ENCODE assay signal across 2 cellular contexts in the genomic region with DNA sequence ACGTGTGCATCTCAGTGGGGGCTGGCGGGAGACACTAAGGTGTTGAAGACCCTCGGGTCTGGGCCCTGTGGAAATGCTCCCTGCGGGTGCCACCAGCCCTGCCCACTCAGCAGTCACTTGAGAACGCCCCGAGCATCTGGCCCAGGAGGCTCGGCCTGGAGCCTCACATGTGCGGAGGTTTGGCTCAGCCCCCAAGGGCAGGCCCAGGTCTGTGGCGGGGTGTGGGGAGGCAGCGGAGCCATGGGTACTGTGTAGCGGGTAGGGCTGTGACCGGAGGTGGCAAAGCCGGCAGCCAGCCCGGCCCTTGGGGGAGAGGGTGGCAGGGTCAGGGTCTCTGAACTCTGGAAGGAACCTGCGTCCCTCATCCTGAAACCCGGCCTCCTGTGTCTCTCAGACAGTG.
TF ChIP-seq lines count a peak whose summit lies in the region.

No MANE protein-coding gene starts in this region.

TF ChIP-seq in HepG2, 621 proteins besides CTCF, POLR2A, EP300 and RAD21:
- TF ChIP-seq, protein P1, sequence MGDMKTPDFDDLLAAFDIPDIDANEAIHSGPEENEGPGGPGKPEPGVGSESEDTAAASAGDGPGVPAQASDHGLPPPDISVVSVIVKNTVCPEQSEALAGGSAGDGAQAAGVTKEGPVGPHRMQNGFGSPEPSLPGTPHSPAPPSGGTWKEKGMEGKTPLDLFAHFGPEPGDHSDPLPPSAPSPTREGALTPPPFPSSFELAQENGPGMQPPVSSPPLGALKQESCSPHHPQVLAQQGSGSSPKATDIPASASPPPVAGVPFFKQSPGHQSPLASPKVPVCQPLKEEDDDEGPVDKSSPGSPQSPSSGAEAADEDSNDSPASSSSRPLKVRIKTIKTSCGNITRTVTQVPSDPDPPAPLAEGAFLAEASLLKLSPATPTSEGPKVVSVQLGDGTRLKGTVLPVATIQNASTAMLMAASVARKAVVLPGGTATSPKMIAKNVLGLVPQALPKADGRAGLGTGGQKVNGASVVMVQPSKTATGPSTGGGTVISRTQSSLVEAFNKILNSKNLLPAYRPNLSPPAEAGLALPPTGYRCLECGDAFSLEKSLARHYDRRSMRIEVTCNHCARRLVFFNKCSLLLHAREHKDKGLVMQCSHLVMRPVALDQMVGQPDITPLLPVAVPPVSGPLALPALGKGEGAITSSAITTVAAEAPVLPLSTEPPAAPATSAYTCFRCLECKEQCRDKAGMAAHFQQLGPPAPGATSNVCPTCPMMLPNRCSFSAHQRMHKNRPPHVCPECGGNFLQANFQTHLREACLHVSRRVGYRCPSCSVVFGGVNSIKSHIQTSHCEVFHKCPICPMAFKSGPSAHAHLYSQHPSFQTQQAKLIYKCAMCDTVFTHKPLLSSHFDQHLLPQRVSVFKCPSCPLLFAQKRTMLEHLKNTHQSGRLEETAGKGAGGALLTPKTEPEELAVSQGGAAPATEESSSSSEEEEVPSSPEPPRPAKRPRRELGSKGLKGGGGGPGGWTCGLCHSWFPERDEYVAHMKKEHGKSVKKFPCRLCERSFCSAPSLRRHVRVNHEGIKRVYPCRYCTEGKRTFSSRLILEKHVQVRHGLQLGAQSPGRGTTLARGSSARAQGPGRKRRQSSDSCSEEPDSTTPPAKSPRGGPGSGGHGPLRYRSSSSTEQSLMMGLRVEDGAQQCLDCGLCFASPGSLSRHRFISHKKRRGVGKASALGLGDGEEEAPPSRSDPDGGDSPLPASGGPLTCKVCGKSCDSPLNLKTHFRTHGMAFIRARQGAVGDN (CRISPR knock-in tag; IDR thresholded peaks at IDR 0.05): peak; percentile 25; the same call in 1 of the 2 replicates
- TF ChIP-seq STAT5B (CRISPR knock-in tag; IDR thresholded peaks at IDR 0.05) (no peak), EHMT2 (IDR thresholded peaks at IDR 0.05; ENCODE audit: borderline replicate concordance, low read depth, low read length) (no peak), JUND (CRISPR knock-in tag; IDR thresholded peaks at IDR 0.05) (no peak), MIER2 (CRISPR knock-in tag; IDR thresholded peaks at IDR 0.05) (no peak), RXRA (CRISPR knock-in tag; IDR thresholded peaks at IDR 0.05) (no peak), AHR (CRISPR knock-in tag; IDR thresholded peaks at IDR 0.05) (no peak)
- TF ChIP-seq, protein P2, sequence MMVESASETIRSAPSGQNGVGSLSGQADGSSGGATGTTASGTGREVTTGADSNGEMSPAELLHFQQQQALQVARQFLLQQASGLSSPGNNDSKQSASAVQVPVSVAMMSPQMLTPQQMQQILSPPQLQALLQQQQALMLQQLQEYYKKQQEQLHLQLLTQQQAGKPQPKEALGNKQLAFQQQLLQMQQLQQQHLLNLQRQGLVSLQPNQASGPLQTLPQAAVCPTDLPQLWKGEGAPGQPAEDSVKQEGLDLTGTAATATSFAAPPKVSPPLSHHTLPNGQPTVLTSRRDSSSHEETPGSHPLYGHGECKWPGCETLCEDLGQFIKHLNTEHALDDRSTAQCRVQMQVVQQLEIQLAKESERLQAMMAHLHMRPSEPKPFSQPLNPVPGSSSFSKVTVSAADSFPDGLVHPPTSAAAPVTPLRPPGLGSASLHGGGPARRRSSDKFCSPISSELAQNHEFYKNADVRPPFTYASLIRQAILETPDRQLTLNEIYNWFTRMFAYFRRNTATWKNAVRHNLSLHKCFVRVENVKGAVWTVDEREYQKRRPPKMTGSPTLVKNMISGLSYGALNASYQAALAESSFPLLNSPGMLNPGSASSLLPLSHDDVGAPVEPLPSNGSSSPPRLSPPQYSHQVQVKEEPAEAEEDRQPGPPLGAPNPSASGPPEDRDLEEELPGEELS (CRISPR knock-in tag; IDR thresholded peaks at IDR 0.05): no peak

TF ChIP-seq in H1, 55 proteins besides CTCF, POLR2A, EP300 and RAD21:
- TF ChIP-seq NRF1 (IDR thresholded peaks at IDR 0.05; ENCODE audit: low read depth, low read length): no peak
- no peak for TF ChIP-seq POLR2AphosphoS5 (IDR thresholded peaks at IDR 0.05; ENCODE audit: low read depth, low read length)
- TF ChIP-seq TAF7 (optimal IDR thresholded peaks at IDR 0.05; ENCODE audit: borderline replicate concordance, low read depth, low read length): no peak
- no peak for TF ChIP-seq BCL11A (IDR thresholded peaks at IDR 0.05; ENCODE audit: low read depth in 2 of 2, low read length in 2 of 2)
- no peak for TF ChIP-seq RFX5 (IDR thresholded peaks at IDR 0.05; ENCODE audit: borderline replicate concordance, low read depth, low read length)
- TF ChIP-seq CHD7 (IDR thresholded peaks at IDR 0.05; ENCODE audit: insufficient replicate concordance, low read length): no peak
- TF ChIP-seq PHF8 (conservative IDR thresholded peaks at IDR 0.05; ENCODE audit: low read depth, low read length): no peak
- no peak for TF ChIP-seq GABPA (IDR thresholded peaks at IDR 0.05; ENCODE audit: borderline replicate concordance, insufficient read depth, low read length)
- TF ChIP-seq RXRA (IDR thresholded peaks at IDR 0.05; ENCODE audit: insufficient read depth, low read depth, low read length): no peak
- TF ChIP-seq ZNF274 (IDR thresholded peaks at IDR 0.05; ENCODE audit: borderline replicate concordance, extremely low read depth, low read length): no peak
- no peak for TF ChIP-seq NANOG (IDR thresholded peaks at IDR 0.05; ENCODE audit: insufficient read depth, low read depth, low read length, poor library complexity, severe bottlenecking)
